Comparison of ENCODE assay signal across 8 cellular contexts in genomic region chr19:41883463-41883820, GRCh38. TPM values are rescaled to one million over a fixed set of nuclear protein-coding genes. Genes with fewer than 3 reads are reported as not detected.
DNase-seq lines count a peak whose midpoint lies in the region; ATAC-seq and TF ChIP-seq lines count a peak whose summit lies in the region.

No MANE protein-coding gene starts in this region.

- H3K4me1 ChIP-seq in muscle layer of duodenum (ENCODE audit: control insufficient read depth in 1 of 2, insufficient read depth in 2 of 2, low read length in 2 of 2), result peaks cover 7 to 28% of the 10 kb centered on the region in 2 donors

- DNase-seq in AG10803 (ENCODE audit: low read depth) (no peak), NAMALWA (ENCODE audit: low spot score) (peak; percentile 69), coronary artery (ENCODE audit: low spot score) (no peak), SK-N-DZ (ENCODE audit: low spot score) (no peak), dedifferentiated amniotic fluid mesenchymal stem cell (ENCODE audit: extremely low spot score) (no peak)

- no peaks in the 10 kb centered on the region for H3K9me3 ChIP-seq in muscle layer of duodenum (ENCODE audit: control insufficient read depth in 1 of 2, low read length in 2 of 2)

- ATAC-seq in GM19035 (IDR thresholded peaks at IDR 0.05; ENCODE audit: unreplicated experiment), result no peak
- ATAC-seq in HG03442 (IDR thresholded peaks at IDR 0.05; ENCODE audit: unreplicated experiment), result no peak

- H3K36me3 ChIP-seq in muscle layer of duodenum (ENCODE audit: control insufficient read depth in 1 of 2, insufficient read depth in 2 of 2, low read length in 2 of 2), result peaks cover 0 to 12% of the 10 kb centered on the region in 2 donors

- H3K27me3 ChIP-seq in muscle layer of duodenum (ENCODE audit: low read depth, low read length), result no peaks in the 10 kb centered on the region

- peak overlapping the region; percentile 97 for H3K4me3 ChIP-seq in AG10803 (ENCODE audit: low read length)
- H3K4me3 ChIP-seq in coronary artery, result peak overlapping the region; percentile 82
- H3K4me3 ChIP-seq in muscle layer of duodenum (ENCODE audit: low read depth in 1 of 2, low read length in 2 of 2), result peak overlapping the region; percentile 96 to 99

- TF ChIP-seq CTCF in AG10803 (conservative IDR thresholded peaks at IDR 0.05; ENCODE audit: low read length) (no peak), coronary artery (IDR thresholded peaks at IDR 0.05) (no peak)

- peak overlapping the region; percentile 63 to 83 for H3K27ac ChIP-seq in coronary artery
- peak overlapping the region; percentile 77 for H3K27ac ChIP-seq in muscle layer of duodenum (ENCODE audit: low read length)

RNA-seq across cellular contexts. Expression of gene ARHGEF1, which starts 0.5 kb away (rescaled TPM):
- 16.7 and 17.0 TPM in 2 replicates for polyA plus RNA-seq in SK-N-DZ (2014; cell fraction: cytosol; rRNA removed)
- 33.2 and 43.4 TPM in 2 replicates for polyA plus RNA-seq in SK-N-DZ (2014; cell fraction: nucleus; rRNA removed)

RNA-seq across cellular contexts. Expression of gene CD79A, which starts 6.4 kb away (rescaled TPM):
- polyA plus RNA-seq in SK-N-DZ (2014; cell fraction: cytosol; rRNA removed), result 0.15 TPM in 1 of 2 replicates, not detected in the other
- not detected in 2 replicates for polyA plus RNA-seq in SK-N-DZ (2014; cell fraction: nucleus; rRNA removed)

RNA-seq across cellular contexts. Expression of gene RPS19, which starts 23.4 kb away (rescaled TPM):
- 657 and 776 TPM in 2 replicates for polyA plus RNA-seq in SK-N-DZ (2014; cell fraction: cytosol; rRNA removed)
- 809 and 1,369 TPM in 2 replicates for polyA plus RNA-seq in SK-N-DZ (2014; cell fraction: nucleus; rRNA removed)

RNA-seq across cellular contexts. Expression of gene DMRTC2, which starts 38.6 kb away (rescaled TPM):
- not detected in 2 replicates for polyA plus RNA-seq in SK-N-DZ (2014; cell fraction: cytosol; rRNA removed)
- polyA plus RNA-seq in SK-N-DZ (2014; cell fraction: nucleus; rRNA removed), result not detected in 2 replicates

RNA-seq across cellular contexts. Expression of gene LYPD4, which starts 39.0 kb away (rescaled TPM):
- polyA plus RNA-seq in SK-N-DZ (2014; cell fraction: cytosol; rRNA removed), result not detected in 2 replicates
- not detected in 2 replicates for polyA plus RNA-seq in SK-N-DZ (2014; cell fraction: nucleus; rRNA removed)
